Comparison of ENCODE assay signal across 1 cellular context in genomic region chr3:128449111-128449638, GRCh38.
TF ChIP-seq lines count a peak whose summit lies in the region.

No MANE protein-coding gene starts in this region.

TF ChIP-seq in GM12878, 131 proteins besides CTCF, POLR2A, EP300 and RAD21:
- TF ChIP-seq NFXL1 (IDR thresholded peaks at IDR 0.05; ENCODE audit: borderline replicate concordance) (no peak), ATF7 (IDR thresholded peaks at IDR 0.05; ENCODE audit: low read depth) (peak; percentile 25; the same call in 1 of the 2 replicates)
TF ChIP-seq in GM12878: peak in this region for 1.
